In genomic region chr6:24495516-24495847, GRCh38 we compare ENCODE assay signal across 8 cellular contexts. TPM values are rescaled to one million over a fixed set of nuclear protein-coding genes. Genes with fewer than 3 reads are reported as not detected.
DNase-seq lines count a peak whose midpoint lies in the region; ATAC-seq and TF ChIP-seq lines count a peak whose summit lies in the region.

No MANE protein-coding gene starts in this region.

- H3K4me1 Mint-ChIP-seq in nephron: peaks cover 24% of the 10 kb centered on the region

- DNase-seq in activated T-cell treated with anti-CD3 and anti-CD28 coated beads for 1 hour (ENCODE audit: low read depth) (peak; percentile 20), NCI-H524 treated with DMSO at 0.1 percent for 48 hours (lab: John Stamatoyannopoulos, UW) (peak; percentile 9), fibroblast of peridontal ligament (ENCODE audit: extremely low read depth) (peak; percentile 3)
- DNase-seq in activated T-cell treated with anti-CD3 and anti-CD28 coated beads, Interleukin-2, amount 50 U/mL, for 1 hour: no peak
- peak; percentile 67 to 69 for DNase-seq in activated T-cell treated with anti-CD3 and anti-CD28 coated beads, Interleukin-2, amount 50 U/mL, for 48 hours

- H3K36me3 Mint-ChIP-seq in nephron (ENCODE audit: low read depth): peaks cover 30% of the 10 kb centered on the region

- H3K27ac ChIP-seq in temporal lobe (ENCODE audit: low read depth, low read length): peak overlapping the region; percentile 50

- H3K4me3 Mint-ChIP-seq in nephron: peak overlapping the region; percentile 76 to 84 (median 81)

- no peak for TF ChIP-seq CTCF in nephron (IDR thresholded peaks at IDR 0.05; ENCODE audit: unreplicated experiment in 3 of 3)

- no peaks in the 10 kb centered on the region for H3K9me3 Mint-ChIP-seq in nephron

- ATAC-seq in HG03025 (IDR thresholded peaks at IDR 0.05; ENCODE audit: low FRiP score, unreplicated experiment): peak; percentile 50

- H3K27ac Mint-ChIP-seq in nephron: peak overlapping the region; percentile 20 to 48 (median 27)

- peaks cover 7% of the 10 kb centered on the region for H3K27me3 Mint-ChIP-seq in nephron (ENCODE audit: low read depth)

RNA-seq across cellular contexts. Expression of gene ALDH5A1, which starts 0.7 kb away (rescaled TPM):
- 17.2 TPM for total RNA-seq in temporal lobe

RNA-seq across cellular contexts. Expression of gene GPLD1, which starts 6.1 kb away (rescaled TPM):
- total RNA-seq in temporal lobe: 8.9 TPM
